12 cellular contexts compared by ENCODE assay signal in the genomic region with DNA sequence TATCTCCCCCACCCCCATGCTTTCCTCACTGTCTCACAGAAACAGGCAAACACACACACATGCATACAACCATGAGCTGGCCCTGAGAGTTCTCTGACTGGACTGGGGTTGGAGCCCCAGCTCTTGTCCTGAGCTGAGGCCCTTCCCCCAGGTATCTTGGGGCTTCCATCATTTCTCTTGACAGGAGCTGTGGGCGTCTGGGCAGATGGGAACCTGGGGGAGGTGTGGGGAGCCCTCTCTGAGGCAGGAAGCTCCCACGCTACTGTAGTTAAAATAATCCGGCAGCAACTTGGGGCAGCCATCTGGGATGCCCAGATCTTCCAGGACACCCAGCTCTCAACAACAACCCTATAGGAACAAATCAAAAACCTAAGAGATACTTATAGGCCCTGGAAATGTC. TPM values are rescaled to one million over a fixed set of nuclear protein-coding genes. Genes with fewer than 3 reads are reported as not detected.
A peak's percentile ranks its signal among the peaks of the same experiment; 100 is the strongest.
DNase-seq lines count a peak whose midpoint lies in the region; ATAC-seq, FAIRE-seq and TF ChIP-seq lines count a peak whose summit lies in the region.
"Had no signal": no experiment of that assay in that cellular context is flagged by ENCODE, and none has a peak within 500 bp of the region (broad histone marks: within the 10 kb centered on the region; RNA-seq: fewer than 3 reads in every experiment).

No MANE protein-coding gene starts in this region.

- no peak overlapping the region for H3K9ac ChIP-seq in K562 (ENCODE audit: insufficient read depth in 1 of 2, low read depth in 2 of 2, low read length in 2 of 2)

- H3K9me3 Mint-ChIP-seq in activated T-cell treated with anti-CD3 and anti-CD28 coated beads, Interleukin-2, amount 50 U/mL, for 24 hours = no peaks in the 10 kb centered on the region
- no peaks in the 10 kb centered on the region for H3K9me3 Mint-ChIP-seq in stimulated activated naive B cell treated with anti-CD40 and anti-IgM and Interleukin-4, amounts not matched to agents 10 μg/mL and 1 μg/mL and 100 μg/mL, for 72 hours
- H3K9me3 Mint-ChIP-seq in glutamatergic neuron (ENCODE audit: unreplicated experiment) = peaks cover 4% of the 10 kb centered on the region

- no peak for TF ChIP-seq CTCF in K562 (IDR thresholded peaks at IDR 0.05 in 2 of 3, conservative IDR thresholded peaks at IDR 0.05 in 1 of 3; ENCODE audit: insufficient read depth in 2 of 3, low read depth in 1 of 3, low read length in 3 of 3)
- TF ChIP-seq CTCF in GM13977 (IDR thresholded peaks at IDR 0.05; ENCODE audit: extremely low read depth, insufficient read depth, missing control alignments) = no peak
- TF ChIP-seq CTCF in glutamatergic neuron (IDR thresholded peaks at IDR 0.05; ENCODE audit: partially characterized antibody, unreplicated experiment) = no peak

- no peak for TF ChIP-seq RAD21 in K562 (CRISPR knock-in tag; conservative IDR thresholded peaks at IDR 0.05 in 1 of 2, IDR thresholded peaks at IDR 0.05 in 1 of 2)

- peaks cover 59% of the 10 kb centered on the region for H3K4me1 Mint-ChIP-seq in activated T-cell treated with anti-CD3 and anti-CD28 coated beads, Interleukin-2, amount 50 U/mL, for 24 hours (ENCODE audit: low read depth)
- peaks cover 41 to 52% of the 10 kb centered on the region in 2 donors for H3K4me1 Mint-ChIP-seq in stimulated activated naive B cell treated with anti-CD40 and anti-IgM and Interleukin-4, amounts not matched to agents 10 μg/mL and 1 μg/mL and 100 μg/mL, for 72 hours
- H3K4me1 Mint-ChIP-seq in glutamatergic neuron (ENCODE audit: low read depth, unreplicated experiment) = peaks cover 14% of the 10 kb centered on the region

- FAIRE-seq in K562 (lab: Jason Lieb, UNC) = no peak
- FAIRE-seq: small intestine, urothelium cell line had no signal

- 8% methylated on average over 3 of the region's 3 CpGs for WGBS in K562 (ENCODE audit: insufficient coverage, low coverage, missing lambda C conversion rate)

- H3K36me3 Mint-ChIP-seq in activated T-cell treated with anti-CD3 and anti-CD28 coated beads, Interleukin-2, amount 50 U/mL, for 24 hours (ENCODE audit: low read depth) = peaks cover 12% of the 10 kb centered on the region
- H3K36me3 Mint-ChIP-seq in stimulated activated naive B cell treated with anti-CD40 and anti-IgM and Interleukin-4, amounts not matched to agents 10 μg/mL and 1 μg/mL and 100 μg/mL, for 72 hours = no peaks in the 10 kb centered on the region
- no peaks in the 10 kb centered on the region for H3K36me3 Mint-ChIP-seq in glutamatergic neuron (ENCODE audit: unreplicated experiment)

- peaks cover 11% of the 10 kb centered on the region; the same call in 2 of the 3 replicates for H3K79me2 ChIP-seq in K562 (ENCODE audit: control insufficient read depth, insufficient read depth, low read length)

- H3K27ac ChIP-seq in K562 (ENCODE audit: extremely low read depth, low read depth, low read length) = no peak overlapping the region
- H3K27ac ChIP-seq: SK-N-MC had no signal

- no peak for TF ChIP-seq EP300 in K562 (IDR thresholded peaks at IDR 0.05; ENCODE audit: low read length)

- in situ Hi-C loops in K562 (cut with MboI) (no loop called here), GM13977 (cut with MboI; ENCODE audit: low pct_unique_long_range_greater_than_20kb, low sequenced_read_pairs, unreplicated experiment) (no loop called here)

- POLR2A ChIA-PET in K562 (lab: Yijun Ruan, JAX) = interaction anchor here (0.7 to 2.1 kb wide), 3 partner anchors 11 to 148 kb away, joined by 3 to 11 read pairs (median 4); no protein-coding TSS in a partner anchor

- H3K4me3 Mint-ChIP-seq in activated T-cell treated with anti-CD3 and anti-CD28 coated beads, Interleukin-2, amount 50 U/mL, for 24 hours = no peak overlapping the region
- H3K4me3 Mint-ChIP-seq in stimulated activated naive B cell treated with anti-CD40 and anti-IgM and Interleukin-4, amounts not matched to agents 10 μg/mL and 1 μg/mL and 100 μg/mL, for 72 hours = peak overlapping the region; percentile 19 to 62
- H3K4me3 Mint-ChIP-seq in glutamatergic neuron (ENCODE audit: unreplicated experiment) = no peak overlapping the region

- intact Hi-C loops in K562 (cut with micrococcal nuclease) = no loop called here

- no peaks in the 10 kb centered on the region; the same call in 1 of the 2 replicates for H4K20me1 ChIP-seq in K562 (replicated peaks; ENCODE audit: control insufficient read depth, insufficient read depth, low read length)

- H3K4me1 ChIP-seq in K562 (replicated peaks in 1 of 2; ENCODE audit: control insufficient read depth in 2 of 2, insufficient read depth in 2 of 2, low read length in 2 of 2) = peaks cover 28 to 50% of the 10 kb centered on the region in 2 experiments

- peaks cover 7% of the 10 kb centered on the region for H3K9me1 ChIP-seq in K562 (ENCODE audit: control insufficient read depth, insufficient read depth, low read length)

- no peaks in the 10 kb centered on the region for H3K9me3 ChIP-seq in K562 (replicated peaks; ENCODE audit: control insufficient read depth, insufficient read depth, low read depth, low read length)

- H3K27ac Mint-ChIP-seq in activated T-cell treated with anti-CD3 and anti-CD28 coated beads, Interleukin-2, amount 50 U/mL, for 24 hours = peak overlapping the region; percentile 46
- H3K27ac Mint-ChIP-seq in stimulated activated naive B cell treated with anti-CD40 and anti-IgM and Interleukin-4, amounts not matched to agents 10 μg/mL and 1 μg/mL and 100 μg/mL, for 72 hours = no peak overlapping the region
- no peak overlapping the region for H3K27ac Mint-ChIP-seq in glutamatergic neuron (ENCODE audit: unreplicated experiment)

- DNase-seq in activated T-cell treated with anti-CD3 and anti-CD28 coated beads, Interleukin-2, amount 50 U/mL, for 24 hours = no peak
- no peak for DNase-seq in activated T-cell treated with anti-CD3 and anti-CD28 coated beads for 4 hours
- DNase-seq in NCI-H82 (lab: John Stamatoyannopoulos, UW) = peak; percentile 80
- DNase-seq in K562 (ENCODE audit: extremely low read depth in 1 of 4, low spot score in 3 of 4) = peak in 2 of 4 experiments; percentile 39 to 41
- DNase-seq in stimulated activated naive B cell treated with anti-CD40 and anti-IgM and Interleukin-4, amounts not matched to agents 10 μg/mL and 1 μg/mL and 100 μg/mL, for 72 hours = no peak
- DNase-seq in GM13977 (ENCODE audit: low spot score) = no peak
- DNase-seq in NCI-H226 = no peak
- DNase-seq in glutamatergic neuron = no peak
- DNase-seq: left cardiac atrium, small intestine had no signal

- CTCF ChIA-PET in K562 (lab: Yijun Ruan, JAX; ENCODE audit: low intra/inter-chr PET ratio) = interaction anchor here (0.6 kb wide), 1 partner anchor 10 kb away, joined by 5 read pairs; no protein-coding TSS in a partner anchor

- no peaks in the 10 kb centered on the region for H3K27me3 Mint-ChIP-seq in activated T-cell treated with anti-CD3 and anti-CD28 coated beads, Interleukin-2, amount 50 U/mL, for 24 hours
- H3K27me3 Mint-ChIP-seq in stimulated activated naive B cell treated with anti-CD40 and anti-IgM and Interleukin-4, amounts not matched to agents 10 μg/mL and 1 μg/mL and 100 μg/mL, for 72 hours = no peaks in the 10 kb centered on the region
- peaks cover 9% of the 10 kb centered on the region for H3K27me3 Mint-ChIP-seq in glutamatergic neuron (ENCODE audit: unreplicated experiment)

- ATAC-seq in K562 = no peak
- ATAC-seq in stimulated activated naive B cell treated with anti-CD40 and anti-IgM and Interleukin-4, amounts not matched to agents 10 μg/mL and 1 μg/mL and 100 μg/mL, for 72 hours (replicated peaks) = no peak
- ATAC-seq: left cardiac atrium had no signal

- H2AFZ ChIP-seq in K562 (ENCODE audit: low read depth, low read length) = no peak overlapping the region

- TF ChIP-seq POLR2A in K562 (conservative IDR thresholded peaks at IDR 0.05) = no peak

- H3K4me2 ChIP-seq in K562 (ENCODE audit: insufficient read depth, low read length) = no peak overlapping the region

- no peaks in the 10 kb centered on the region for H3K36me3 ChIP-seq in K562 (ENCODE audit: control insufficient read depth, insufficient read depth, low read length)

- BruUV-seq in K562 (replicated peaks; lab: Mats Ljungman, UMichigan) = no TSS peak

- H3K4me3 ChIP-seq in K562 = no peak overlapping the region
- H3K4me3 ChIP-seq: SK-N-MC had no signal

- peaks cover 2 to 9% of the 10 kb centered on the region in 2 experiments; a peak in 2 of 5 replicates for H3K27me3 ChIP-seq in K562 (ENCODE audit: control insufficient read depth in 2 of 2, insufficient read depth in 2 of 2, low read length in 2 of 2)

TF ChIP-seq in K562, 482 proteins besides CTCF, POLR2A, EP300 and RAD21 (continues in another document):
- TF ChIP-seq, protein P1, sequence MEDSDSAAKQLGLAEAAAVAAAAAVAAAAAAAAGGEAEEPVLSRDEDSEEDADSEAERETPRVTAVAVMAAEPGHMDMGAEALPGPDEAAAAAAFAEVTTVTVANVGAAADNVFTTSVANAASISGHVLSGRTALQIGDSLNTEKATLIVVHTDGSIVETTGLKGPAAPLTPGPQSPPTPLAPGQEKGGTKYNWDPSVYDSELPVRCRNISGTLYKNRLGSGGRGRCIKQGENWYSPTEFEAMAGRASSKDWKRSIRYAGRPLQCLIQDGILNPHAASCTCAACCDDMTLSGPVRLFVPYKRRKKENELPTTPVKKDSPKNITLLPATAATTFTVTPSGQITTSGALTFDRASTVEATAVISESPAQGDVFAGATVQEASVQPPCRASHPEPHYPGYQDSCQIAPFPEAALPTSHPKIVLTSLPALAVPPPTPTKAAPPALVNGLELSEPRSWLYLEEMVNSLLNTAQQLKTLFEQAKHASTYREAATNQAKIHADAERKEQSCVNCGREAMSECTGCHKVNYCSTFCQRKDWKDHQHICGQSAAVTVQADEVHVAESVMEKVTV (CRISPR knock-in tag; IDR thresholded peaks at IDR 0.05) = no peak
- TF ChIP-seq CBFA2T3 (IDR thresholded peaks at IDR 0.05) = peak; percentile 40

RNA-seq across cellular contexts. Expression of gene KIF21B, which starts 2.7 kb away (rescaled TPM):
- 31.5 and 80.0 TPM in 2 replicates for total RNA-seq in K562 (2011; cell fraction: chromatin; rRNA removed; ENCODE audit: low replicate concordance)
- total RNA-seq in K562 (2011; cell fraction: nucleolus; rRNA removed) = 28.8 and 39.0 TPM in 2 replicates
- 28.9 and 35.9 TPM in 2 replicates for total RNA-seq in K562 (2011; cell fraction: nucleoplasm; rRNA removed)
- total RNA-seq in K562 (2014; rRNA removed) = 5.9 and 8.4 TPM in 2 replicates
- total RNA-seq in K562 (2014; rRNA removed; fragmentation: Illumina TruSeq; extraction: Trizol) = 2.8 and 3.3 TPM in 2 replicates
- 3.1 and 3.3 TPM in 2 replicates for total RNA-seq in K562 (2015; rRNA removed; fragmentation: Illumina TruSeq; extraction: Trizol)
- 11.5 and 13.4 TPM in 2 replicates for total RNA-seq in K562 (2021)
- polyA plus RNA-seq in K562 (2011; rRNA removed) = 7.8 and 15.2 TPM in 2 replicates
- polyA plus RNA-seq in K562 (2011; cell fraction: cytosol; rRNA removed) = 12.7 and 14.0 TPM in 2 replicates
- polyA plus RNA-seq in K562 (2011; cell fraction: nucleus; rRNA removed) = 44.2 and 45.1 TPM in 2 replicates
- polyA plus RNA-seq in K562 (2012) = 7.8 and 10.5 TPM in 2 replicates
- 7.3 and 9.6 TPM in 2 replicates for polyA plus RNA-seq in K562 (2014; fragmentation: Illumina TruSeq; extraction: Trizol)
- under 1 TPM; 0.46 to 0.48 TPM for polyA plus RNA-seq in K562 (2014; fragmentation: Nextera tagmentation; extraction: Ambion mirVana)
- 6.3 and 7.5 TPM in 2 replicates for polyA plus RNA-seq in K562 (2014; rRNA removed)
- 13.9 and 15.1 TPM in 2 replicates for polyA minus RNA-seq in K562 (2011; rRNA and poly(A)+ RNA removed)
- 11.5 and 22.6 TPM in 2 replicates for polyA minus RNA-seq in K562 (2011; cell fraction: cytosol; rRNA and poly(A)+ RNA removed)
- polyA minus RNA-seq in K562 (2011; cell fraction: nucleus; rRNA and poly(A)+ RNA removed) = 22.5 and 38.5 TPM in 2 replicates
- total RNA-seq in glutamatergic neuron (ENCODE audit: unreplicated experiment) = 51.1 TPM

Comparison
In these comparisons a context has a peak if more than half of its experiments do, and no peak if none do; other contexts are left out.
1. H3K4me3 Mint-ChIP-seq: peak in stimulated activated naive B cell treated with anti-CD40 and anti-IgM and Interleukin-4, amounts not matched to agents 10 μg/mL and 1 μg/mL and 100 μg/mL, for 72 hours (2 of 2); none in activated T-cell treated with anti-CD3 and anti-CD28 coated beads, Interleukin-2, amount 50 U/mL, for 24 hours (single experiment) and glutamatergic neuron (single experiment).